Comparison of ENCODE assay signal across 24 cellular contexts in the genomic region with DNA sequence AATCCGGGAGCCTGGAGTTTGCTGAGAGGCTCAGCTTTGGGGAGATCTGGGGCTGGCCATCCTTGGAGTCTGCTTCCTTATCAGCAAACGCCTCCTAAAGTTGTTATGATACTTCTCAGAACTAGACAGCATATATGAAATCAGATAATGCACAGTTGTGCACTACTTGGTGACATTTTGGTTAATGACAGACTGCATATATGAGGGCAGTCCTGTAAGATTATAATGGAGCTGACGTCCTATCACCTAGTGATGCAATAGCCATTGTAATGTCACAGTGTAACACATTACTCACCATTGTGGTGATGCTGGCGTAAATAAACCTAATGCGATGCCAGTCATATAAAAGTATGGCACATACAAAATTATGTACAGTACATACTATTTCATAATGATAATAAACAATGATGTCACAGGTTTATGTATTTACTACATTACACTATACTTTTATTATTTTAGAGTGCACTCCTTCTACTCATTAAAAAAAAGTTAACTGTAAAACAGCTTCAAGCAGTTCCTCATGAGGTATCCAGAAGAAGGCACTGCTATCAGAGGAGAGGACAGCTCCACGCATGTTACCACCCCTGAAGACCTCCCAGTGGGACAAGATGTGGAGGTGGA.
"Had no signal": no experiment of that assay in that cellular context is flagged by ENCODE, and none has a peak within 500 bp of the region (broad histone marks: within the 10 kb centered on the region; RNA-seq: fewer than 3 reads in every experiment).

No MANE protein-coding gene starts in this region.

- H3K9me3 Mint-ChIP-seq: endodermal cell; natural killer cell; neural crest cell; stimulated activated effector memory CD8-positive, alpha-beta T cell treated with anti-CD3 and anti-CD28 coated beads, Interleukin-12 subunit alpha, Interleukin-12 subunit beta, amount 100 ng/mL, for 72 hours had no signal

- H3K27me3 ChIP-seq: neutrophil, stomach, thyroid gland had no signal

- H3K4me1 ChIP-seq: parathyroid adenoma, thyroid gland had no signal

- H3K36me3 ChIP-seq: lower lobe of right lung, neutrophil, stomach, thyroid gland had no signal

- H3K27ac ChIP-seq: epithelial cell of prostate, lower lobe of right lung, neutrophil, parathyroid adenoma, stomach, thyroid gland had no signal

- ATAC-seq: esophagus mucosa; left ventricle myocardium superior; lower lobe of right lung; natural killer cell; sciatic nerve; stimulated activated effector memory CD8-positive, alpha-beta T cell treated with anti-CD3 and anti-CD28 coated beads, Interleukin-12 subunit alpha, Interleukin-12 subunit beta, amount 100 ng/mL, for 72 hours had no signal

- H3K4me1 Mint-ChIP-seq: natural killer cell; neural crest cell; stimulated activated effector memory CD8-positive, alpha-beta T cell treated with anti-CD3 and anti-CD28 coated beads, Interleukin-12 subunit alpha, Interleukin-12 subunit beta, amount 100 ng/mL, for 72 hours had no signal

- H3K4me3 ChIP-seq: lower lobe of right lung, smooth muscle cell, stomach, thyroid gland had no signal

- DNase-seq: effector CD8-positive, alpha-beta T cell; endodermal cell; foreskin melanocyte; head of caudate nucleus; left ventricle myocardium superior; lower lobe of right lung; natural killer cell; stimulated activated CD4-positive, alpha-beta T cell treated with anti-CD3 and anti-CD28 coated beads, Interleukin-12 subunit alpha, Interleukin-12 subunit beta, amount 100 ng/mL, for 4 hours; stimulated activated CD4-positive, alpha-beta T cell treated with anti-CD3 and anti-CD28 coated beads, Interleukin-2, amount 100 ng/mL, for 24 hours; stimulated activated CD4-positive, alpha-beta T cell treated with anti-CD3 and anti-CD28 coated beads, Interleukin-4, amount 100 ng/mL, for 24 hours; stimulated activated naive CD4-positive, alpha-beta T cell treated with Interleukin-2 at 50 U/mL for 16 hours; stomach; thyroid gland had no signal

- H3K36me3 Mint-ChIP-seq: natural killer cell; stimulated activated effector memory CD8-positive, alpha-beta T cell treated with anti-CD3 and anti-CD28 coated beads, Interleukin-12 subunit alpha, Interleukin-12 subunit beta, amount 100 ng/mL, for 72 hours had no signal

- H3K27ac Mint-ChIP-seq: endodermal cell; natural killer cell; progenitor cell of endocrine pancreas; stimulated activated effector memory CD8-positive, alpha-beta T cell treated with anti-CD3 and anti-CD28 coated beads, Interleukin-12 subunit alpha, Interleukin-12 subunit beta, amount 100 ng/mL, for 72 hours had no signal

- FAIRE-seq: colon, keratinocyte had no signal

- H3K4me3 Mint-ChIP-seq: endodermal cell; natural killer cell; neural crest cell; stimulated activated effector memory CD8-positive, alpha-beta T cell treated with anti-CD3 and anti-CD28 coated beads, Interleukin-12 subunit alpha, Interleukin-12 subunit beta, amount 100 ng/mL, for 72 hours had no signal

- H3K9me3 ChIP-seq: lower lobe of right lung, neutrophil, stomach, thyroid gland had no signal
